ENCODE assay signal across 15 cellular contexts in genomic region chrX:17470136-17470535, GRCh38.
DNase-seq lines count a peak whose midpoint lies in the region; TF ChIP-seq lines count a peak whose summit lies in the region.
"Had no signal": no experiment of that assay in that cellular context is flagged by ENCODE, and none has a peak within 500 bp of the region (broad histone marks: within the 10 kb centered on the region; RNA-seq: fewer than 3 reads in every experiment).

No MANE protein-coding gene starts in this region.

- no peaks in the 10 kb centered on the region for H3K9me3 ChIP-seq in mammary epithelial cell (replicated peaks; ENCODE audit: insufficient read depth, low read length)
- H3K9me3 ChIP-seq in smooth muscle cell (replicated peaks; ENCODE audit: low read depth): no peaks in the 10 kb centered on the region

- DNase-seq in H4 (ENCODE audit: low spot score) (peak; percentile 82), MV-4-11 (lab: John Stamatoyannopoulos, UW) (peak; percentile 92), mammary epithelial cell (peak; percentile 63), left kidney (ENCODE audit: low read depth, low spot score) (peak; percentile 68), smooth muscle cell (lab: John Stamatoyannopoulos, UW; ENCODE audit: unreplicated experiment) (no peak), HK-2 (ENCODE audit: unreplicated experiment) (no peak), COLO829 (ENCODE audit: low spot score) (no peak)
- DNase-seq: AML-193, Calu3, DMS79, NCI-H1105, NCI-H1694 treated with DMSO at 0.1 percent for 48 hours, NCI-H446, NCI-H748 treated with DMSO at 0.1 percent for 48 hours, Right ventricle myocardium superior had no signal

- 70% methylated on average over 5 of the region's 6 CpGs for WGBS in mammary epithelial cell (ENCODE audit: low coverage, missing lambda C conversion rate)
- WGBS in smooth muscle cell (ENCODE audit: low lambda C conversion rate): 56% methylated on average over 6 of the region's 6 CpGs

- H3K4me2 ChIP-seq in mammary epithelial cell (ENCODE audit: insufficient read depth, low read depth, low read length): no peak overlapping the region
- no peak overlapping the region for H3K4me2 ChIP-seq in smooth muscle cell

- no TSS peak for BruUV-seq in mammary epithelial cell (replicated peaks; lab: Mats Ljungman, UMichigan)

- H3K79me2 ChIP-seq in mammary epithelial cell (ENCODE audit: insufficient read depth, low read length) (peaks cover 42% of the 10 kb centered on the region), smooth muscle cell (ENCODE audit: low read depth) (no peaks in the 10 kb centered on the region)

- dilution Hi-C loops in mammary epithelial cell (cut with HindIII; ENCODE audit: low sequenced_read_pairs): loop anchor here (5.0 kb wide), 1 partner anchor 102 kb away; no protein-coding TSS in a partner anchor

- H3K4me3 ChIP-seq in mammary epithelial cell (replicated peaks in 1 of 3; ENCODE audit: insufficient read depth in 1 of 3, low read depth in 2 of 3, low read length in 3 of 3) (no peak overlapping the region), smooth muscle cell (no peak overlapping the region)

- intact Hi-C loops in mammary epithelial cell (cut with micrococcal nuclease): no loop called here

- in situ Hi-C loops in mammary epithelial cell (cut with MboI; ENCODE audit: low sequenced_read_pairs in 2 of 2): no loop called here

- no peaks in the 10 kb centered on the region for H3K27me3 ChIP-seq in mammary epithelial cell (ENCODE audit: insufficient read depth, low read length)
- no peaks in the 10 kb centered on the region for H3K27me3 ChIP-seq in smooth muscle cell (ENCODE audit: low read depth)

- H4K20me1 ChIP-seq in mammary epithelial cell (ENCODE audit: insufficient read depth, low read length) (no peaks in the 10 kb centered on the region), smooth muscle cell (ENCODE audit: low read depth) (no peaks in the 10 kb centered on the region)

- H2AFZ ChIP-seq in mammary epithelial cell (ENCODE audit: low read depth, low read length): no peak overlapping the region
- no peak overlapping the region for H2AFZ ChIP-seq in smooth muscle cell (ENCODE audit: low read depth)

- H3K36me3 ChIP-seq in mammary epithelial cell (ENCODE audit: insufficient read depth, low read length): no peaks in the 10 kb centered on the region
- no peaks in the 10 kb centered on the region for H3K36me3 ChIP-seq in smooth muscle cell (ENCODE audit: low read depth)

- no peaks in the 10 kb centered on the region for H3F3A ChIP-seq in smooth muscle cell (ENCODE audit: low read depth)

- H3K27ac ChIP-seq in mammary epithelial cell (ENCODE audit: insufficient read depth, low read depth, low read length) (no peak overlapping the region), smooth muscle cell (ENCODE audit: low read depth) (no peak overlapping the region)

- CTCF ChIA-PET in mammary epithelial cell (lab: Charles Lee; ENCODE audit: low non-redundant PET): no interaction called here

- no peak for TF ChIP-seq CTCF in mammary epithelial cell (conservative IDR thresholded peaks at IDR 0.05 in 1 of 2, IDR thresholded peaks at IDR 0.05 in 1 of 2; ENCODE audit: extremely low read depth in 1 of 2, insufficient read depth in 1 of 2, low read depth in 1 of 2, low read length in 2 of 2)
- no peak for TF ChIP-seq CTCF in smooth muscle cell (IDR thresholded peaks at IDR 0.05; ENCODE audit: borderline replicate concordance, insufficient read depth, poor library complexity, severe bottlenecking)

- H3K9ac ChIP-seq in mammary epithelial cell (ENCODE audit: insufficient read depth, low read length): no peak overlapping the region
- no peak overlapping the region for H3K9ac ChIP-seq in smooth muscle cell (ENCODE audit: low read depth)

- H3K4me1 ChIP-seq in mammary epithelial cell (ENCODE audit: insufficient read depth, low read length): peaks cover 8% of the 10 kb centered on the region
- H3K4me1 ChIP-seq in smooth muscle cell (ENCODE audit: low read depth): no peaks in the 10 kb centered on the region

Comparison
In these comparisons a context has a peak if more than half of its experiments do, and no peak if none do; other contexts are left out.
1. DNase-seq: peak in H4 (single experiment), MV-4-11 (single experiment), mammary epithelial cell (single experiment) and left kidney (single experiment); none in smooth muscle cell (single experiment), HK-2 (single experiment) and COLO829 (single experiment).